ENCODE assay signal across 1 cellular context in the genomic region with DNA sequence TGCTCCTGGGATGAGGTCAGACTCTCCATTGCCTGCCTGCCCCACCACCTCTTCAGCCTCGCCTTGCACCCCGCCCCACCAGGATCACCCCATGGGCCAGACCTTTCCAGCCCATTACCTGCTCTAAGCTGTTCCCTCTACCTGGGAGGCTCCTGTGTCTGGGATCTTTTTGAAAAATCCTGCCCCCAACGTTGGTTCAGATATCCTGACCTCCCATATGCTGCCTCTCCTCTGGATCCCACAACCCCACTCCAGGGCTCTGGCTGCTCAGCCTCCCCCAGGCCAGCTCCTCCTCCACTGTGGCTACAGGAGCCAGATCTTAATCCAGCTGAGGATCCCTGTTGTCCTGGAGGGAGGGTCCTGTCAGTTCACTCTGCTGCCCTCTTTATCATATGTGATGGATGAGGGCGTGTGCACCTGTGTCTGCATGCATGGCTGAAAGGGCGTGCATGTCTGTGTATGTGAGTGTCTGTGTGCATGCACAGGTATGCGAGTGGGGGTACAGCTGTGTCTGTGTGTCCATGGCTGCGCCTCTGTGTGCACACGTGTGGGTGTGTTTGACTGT.
TF ChIP-seq lines count a peak whose summit lies in the region.

No MANE protein-coding gene starts in this region.

TF ChIP-seq in H1, 55 proteins besides CTCF, POLR2A, EP300 and RAD21:
- TF ChIP-seq TCF12 (IDR thresholded peaks at IDR 0.05; ENCODE audit: low read depth, low read length) (no peak), CTBP2 (IDR thresholded peaks at IDR 0.05; ENCODE audit: borderline replicate concordance, insufficient read depth, insufficient read length, low read length) (no peak), RBBP5 (IDR thresholded peaks at IDR 0.05; ENCODE audit: borderline replicate concordance, low read depth, low read length) (no peak), CHD1 (IDR thresholded peaks at IDR 0.05; ENCODE audit: low read depth, low read length) (no peak), POU5F1 (IDR thresholded peaks at IDR 0.05; ENCODE audit: low read depth, low read length) (no peak), POLR2AphosphoS5 (IDR thresholded peaks at IDR 0.05; ENCODE audit: low read depth, low read length) (no peak)
- TF ChIP-seq, protein P1, sequence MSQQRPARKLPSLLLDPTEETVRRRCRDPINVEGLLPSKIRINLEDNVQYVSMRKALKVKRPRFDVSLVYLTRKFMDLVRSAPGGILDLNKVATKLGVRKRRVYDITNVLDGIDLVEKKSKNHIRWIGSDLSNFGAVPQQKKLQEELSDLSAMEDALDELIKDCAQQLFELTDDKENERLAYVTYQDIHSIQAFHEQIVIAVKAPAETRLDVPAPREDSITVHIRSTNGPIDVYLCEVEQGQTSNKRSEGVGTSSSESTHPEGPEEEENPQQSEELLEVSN (IDR thresholded peaks at IDR 0.05) = no peak
